Comparison of ENCODE assay signal across 8 cellular contexts in genomic region chr3:127589600-127590281, GRCh38. TPM values are rescaled to one million over a fixed set of nuclear protein-coding genes. Genes with fewer than 3 reads are reported as not detected.
DNase-seq lines count a peak whose midpoint lies in the region; ATAC-seq and TF ChIP-seq lines count a peak whose summit lies in the region.

No MANE protein-coding gene starts in this region.

- TF ChIP-seq POLR2A in vagina (IDR thresholded peaks at IDR 0.05): no peak

- H3K27ac ChIP-seq in HEK293 (ENCODE audit: extremely low read depth, low read depth, low read length) (peak overlapping the region; percentile 88), SK-N-MC (no peak overlapping the region), vagina (peak overlapping the region; percentile 95)

- peaks cover 36 to 37% of the 10 kb centered on the region in 2 donors for H3K4me1 Mint-ChIP-seq in effector memory CD8-positive, alpha-beta T cell (ENCODE audit: low read depth in 2 of 2)

- no peak for DNase-seq in SK-N-MC (ENCODE audit: low read depth, low spot score)
- no peak for DNase-seq in effector memory CD8-positive, alpha-beta T cell
- no peak for DNase-seq in vagina (ENCODE audit: extremely low spot score in 2 of 2)
- DNase-seq in globus pallidus (ENCODE audit: low spot score): no peak

- H3K36me3 Mint-ChIP-seq in effector memory CD8-positive, alpha-beta T cell (ENCODE audit: insufficient read depth): peaks cover 12% of the 10 kb centered on the region

- H3K9me3 Mint-ChIP-seq in effector memory CD8-positive, alpha-beta T cell: no peaks in the 10 kb centered on the region

- CTCF ChIA-PET in HEK293 (lab: Yijun Ruan, JAX): interaction anchor here (0.6 to 2.1 kb wide), 4 partner anchors 14 to 242 kb away, joined by 3 to 5 read pairs (median 4); no protein-coding TSS in a partner anchor

- no peaks in the 10 kb centered on the region for H3K27me3 ChIP-seq in mucosa of stomach (ENCODE audit: control insufficient read depth, insufficient read depth, low read length)
- no peaks in the 10 kb centered on the region for H3K27me3 ChIP-seq in vagina

- H3K4me1 ChIP-seq in HEK293 (ENCODE audit: control insufficient read depth, insufficient read depth, low read length) (0 out of 2 replicates have a peak, but pooled peaks cover 5% of the 10 kb centered on the region), mucosa of stomach (ENCODE audit: control insufficient read depth, insufficient read depth, low read length) (peaks cover 27% of the 10 kb centered on the region), vagina (peaks cover 58% of the 10 kb centered on the region)

- peak overlapping the region in 1 of 2 donors; percentile 85 for H3K27ac Mint-ChIP-seq in effector memory CD8-positive, alpha-beta T cell

- H3K4me3 ChIP-seq in GM08714 (ENCODE audit: low read length) (peak overlapping the region; percentile 91), HEK293 (ENCODE audit: low read depth, low read length) (peak overlapping the region; percentile 82), SK-N-MC (peak overlapping the region; percentile 99), mucosa of stomach (ENCODE audit: low read length) (peak overlapping the region; percentile 97), vagina (peak overlapping the region; percentile 75 to 95)

- H3K9ac ChIP-seq in SK-N-MC (ENCODE audit: insufficient read length) (peak overlapping the region; percentile 95), mucosa of stomach (ENCODE audit: low read length) (peak overlapping the region; percentile 87)

- H3K9me3 ChIP-seq in HEK293 (ENCODE audit: control insufficient read depth, insufficient read depth, low read depth, low read length) (no peaks in the 10 kb centered on the region), SK-N-MC (ENCODE audit: low read depth, low read length) (no peaks in the 10 kb centered on the region), mucosa of stomach (ENCODE audit: control insufficient read depth, low read length) (no peaks in the 10 kb centered on the region), vagina (no peaks in the 10 kb centered on the region)

- no peak for ATAC-seq in effector memory CD8-positive, alpha-beta T cell (replicated peaks)
- ATAC-seq in HG03108 (IDR thresholded peaks at IDR 0.05; ENCODE audit: unreplicated experiment): no peak

- peaks cover 0 to 13% of the 10 kb centered on the region in 2 experiments; a peak in 1 of 3 replicates for H3K36me3 ChIP-seq in HEK293 (ENCODE audit: control insufficient read depth in 2 of 2, insufficient read depth in 1 of 2, low read length in 2 of 2)
- H3K36me3 ChIP-seq in SK-N-MC (ENCODE audit: insufficient read depth, low read length): no peaks in the 10 kb centered on the region
- H3K36me3 ChIP-seq in mucosa of stomach (ENCODE audit: control insufficient read depth, insufficient read depth, low read length): no peaks in the 10 kb centered on the region
- H3K36me3 ChIP-seq in vagina: no peaks in the 10 kb centered on the region

- TF ChIP-seq CTCF in HEK293 (tag by site-specific recombination; IDR thresholded peaks at IDR 0.05) (no peak), vagina (IDR thresholded peaks at IDR 0.05) (no peak)

- POLR2A ChIA-PET in HEK293 (lab: Yijun Ruan, JAX): interaction anchor here (1.0 to 1.5 kb wide), 3 partner anchors 8 to 19 kb away, joined by 3 to 8 read pairs (median 4); partner anchors contain the start of gene MCM2

- no peaks in the 10 kb centered on the region for H3K27me3 Mint-ChIP-seq in effector memory CD8-positive, alpha-beta T cell

- intact Hi-C loops in vagina (cut with DNase I): no loop called here

- peak overlapping the region; percentile 92 to 96 for H3K4me3 Mint-ChIP-seq in effector memory CD8-positive, alpha-beta T cell

TF ChIP-seq in HEK293, 187 proteins besides CTCF, POLR2A, EP300 and RAD21:
- TF ChIP-seq ZNF623 (tag by site-specific recombination; IDR thresholded peaks at IDR 0.05) (peak; percentile 83), ZBTB6 (tag by site-specific recombination; IDR thresholded peaks at IDR 0.05) (0 out of 2 replicates have a peak, but pooled peaks have one; percentile 30), GLIS1 (tag by site-specific recombination; IDR thresholded peaks at IDR 0.05) (0 out of 2 replicates have a peak, but pooled peaks have one; percentile 6), SCRT2 (tag by site-specific recombination; IDR thresholded peaks at IDR 0.05) (peak; percentile 96), SCRT1 (tag by site-specific recombination; IDR thresholded peaks at IDR 0.05; ENCODE audit: borderline replicate concordance) (peak; percentile 69; the same call in 1 of the 2 replicates), ZNF707 (tag by site-specific recombination; IDR thresholded peaks at IDR 0.05) (no peak), ZBTB26 (tag by site-specific recombination; optimal IDR thresholded peaks at IDR 0.05) (peak; percentile 61), YY2 (tag by site-specific recombination; IDR thresholded peaks at IDR 0.05) (no peak)
TF ChIP-seq in HEK293: peak in this region for 6.

RNA-seq across cellular contexts. Expression of gene TPRA1, which starts 0.8 kb away (rescaled TPM):
- 54.0 TPM for total RNA-seq in vagina

RNA-seq across cellular contexts. Expression of gene MCM2, which starts 8.5 kb away (rescaled TPM):
- total RNA-seq in vagina: 19.4 TPM

RNA-seq across cellular contexts. Expression of gene PODXL2, which starts 39.2 kb away (rescaled TPM):
- 2.9 TPM for total RNA-seq in vagina
